8 cellular contexts compared by ENCODE assay signal in genomic region chr13:40668335-40668734, GRCh38. TPM values are rescaled to one million over a fixed set of nuclear protein-coding genes. Genes with fewer than 3 reads are reported as not detected.
DNase-seq lines count a peak whose midpoint lies in the region; ATAC-seq, FAIRE-seq and TF ChIP-seq lines count a peak whose summit lies in the region.

No MANE protein-coding gene starts in this region.

- peaks cover 4% of the 10 kb centered on the region for H3F3A ChIP-seq in MM.1S (ENCODE audit: insufficient read depth, low read length)

- peak overlapping the region; percentile 74 for H3K4me3 ChIP-seq in CD8-positive, alpha-beta memory T cell (ENCODE audit: low read length)
- H3K4me3 ChIP-seq in MM.1S (ENCODE audit: low read length): no peak overlapping the region
- no peak overlapping the region for H3K4me3 ChIP-seq in keratinocyte (ENCODE audit: control insufficient read depth in 2 of 3, extremely low read depth in 1 of 3, insufficient read depth in 2 of 3, low read depth in 1 of 3, low read length in 3 of 3)
- H3K4me3 ChIP-seq in thyroid gland (replicated peaks in 1 of 3): no peak overlapping the region

- ATAC-seq in GM21717 (IDR thresholded peaks at IDR 0.05; ENCODE audit: unreplicated experiment) (no peak), HG03196 (IDR thresholded peaks at IDR 0.05; ENCODE audit: unreplicated experiment) (no peak)

- H3K9me3 Mint-ChIP-seq in CD8-positive, alpha-beta memory T cell: no peaks in the 10 kb centered on the region
- no peaks in the 10 kb centered on the region for H3K9me3 Mint-ChIP-seq in activated naive CD4-positive, alpha-beta T cell treated with anti-CD3 and anti-CD28 coated beads, Interleukin-2, amount 50 U/mL, for 24 hours

- H3K4me3 Mint-ChIP-seq in CD8-positive, alpha-beta memory T cell: peak overlapping the region; percentile 85 to 97 (median 92)
- H3K4me3 Mint-ChIP-seq in activated naive CD4-positive, alpha-beta T cell treated with anti-CD3 and anti-CD28 coated beads, Interleukin-2, amount 50 U/mL, for 24 hours: peak overlapping the region; percentile 92

- no peak overlapping the region for H3K9ac ChIP-seq in MM.1S (ENCODE audit: low read length)
- no peak overlapping the region for H3K9ac ChIP-seq in keratinocyte (ENCODE audit: control insufficient read depth, extremely low read depth, insufficient read depth, low read length)

- no peak for TF ChIP-seq POLR2A in thyroid gland (IDR thresholded peaks at IDR 0.05)

- FAIRE-seq in keratinocyte (lab: Jason Lieb, UNC): peak; percentile 36

- H3K79me2 ChIP-seq in MM.1S (ENCODE audit: low read length) (peaks cover 13% of the 10 kb centered on the region; the same call in 1 of the 2 replicates), keratinocyte (ENCODE audit: control insufficient read depth, insufficient read depth, low read length) (peaks cover 16% of the 10 kb centered on the region)

- H2AFZ ChIP-seq in MM.1S (ENCODE audit: low read length) (no peak overlapping the region), keratinocyte (ENCODE audit: control insufficient read depth, low read length) (peak overlapping the region; percentile 26)

- H3K36me3 ChIP-seq in CD8-positive, alpha-beta memory T cell (ENCODE audit: insufficient read depth, low read length): no peaks in the 10 kb centered on the region
- H3K36me3 ChIP-seq in MM.1S (replicated peaks; ENCODE audit: insufficient read depth, low read length): no peaks in the 10 kb centered on the region
- H3K36me3 ChIP-seq in keratinocyte (ENCODE audit: control insufficient read depth in 2 of 2, extremely low read depth in 1 of 2, insufficient read depth in 2 of 2, low read length in 2 of 2): no peaks in the 10 kb centered on the region
- H3K36me3 ChIP-seq in thyroid gland: no peaks in the 10 kb centered on the region

- dilution Hi-C loops in keratinocyte (cut with MboI; ENCODE audit: extremely low pct_ligation_motif_present, low sequenced_read_pairs): no loop called here

- H3K36me3 Mint-ChIP-seq in CD8-positive, alpha-beta memory T cell: peaks cover 0 to 22% (median 0%) of the 10 kb centered on the region in 3 donors
- H3K36me3 Mint-ChIP-seq in activated naive CD4-positive, alpha-beta T cell treated with anti-CD3 and anti-CD28 coated beads, Interleukin-2, amount 50 U/mL, for 24 hours: no peaks in the 10 kb centered on the region

- H3K9me3 ChIP-seq in CD8-positive, alpha-beta memory T cell (ENCODE audit: low read length): no peaks in the 10 kb centered on the region
- H3K9me3 ChIP-seq in MM.1S (replicated peaks; ENCODE audit: insufficient read depth, low read length): no peaks in the 10 kb centered on the region
- H3K9me3 ChIP-seq in keratinocyte (ENCODE audit: control insufficient read depth, low read depth, low read length): no peaks in the 10 kb centered on the region
- H3K9me3 ChIP-seq in thyroid gland: no peaks in the 10 kb centered on the region

- H3K27ac ChIP-seq in CD8-positive, alpha-beta memory T cell (ENCODE audit: low read depth, low read length): no peak overlapping the region
- H3K27ac ChIP-seq in MM.1S (ENCODE audit: low read length): no peak overlapping the region
- no peak overlapping the region for H3K27ac ChIP-seq in keratinocyte (ENCODE audit: control insufficient read depth, insufficient read depth, low read length)
- H3K27ac ChIP-seq in thyroid gland: peak overlapping the region in 2 of 3 donors; percentile 92 to 99

- H3K27me3 Mint-ChIP-seq in CD8-positive, alpha-beta memory T cell: no peaks in the 10 kb centered on the region
- no peaks in the 10 kb centered on the region for H3K27me3 Mint-ChIP-seq in activated naive CD4-positive, alpha-beta T cell treated with anti-CD3 and anti-CD28 coated beads, Interleukin-2, amount 50 U/mL, for 24 hours

- peak; percentile 26 to 74 (median 60) for DNase-seq in CD8-positive, alpha-beta memory T cell
- DNase-seq in MM.1S: peak; percentile 29
- DNase-seq in keratinocyte (ENCODE audit: low read depth, low spot score): no peak
- no peak for DNase-seq in thyroid gland
- DNase-seq in DMS53 treated with DMSO at 0.1 percent for 48 hours (lab: John Stamatoyannopoulos, UW; ENCODE audit: unreplicated experiment): no peak

- peaks cover 19 to 26% (median 20%) of the 10 kb centered on the region in 3 donors for H3K4me1 Mint-ChIP-seq in CD8-positive, alpha-beta memory T cell
- H3K4me1 Mint-ChIP-seq in activated naive CD4-positive, alpha-beta T cell treated with anti-CD3 and anti-CD28 coated beads, Interleukin-2, amount 50 U/mL, for 24 hours: peaks cover 49% of the 10 kb centered on the region

- no peaks in the 10 kb centered on the region for H3K9me2 ChIP-seq in MM.1S (replicated peaks; ENCODE audit: insufficient read depth, low read length)

- CTCF ChIA-PET in CD8-positive, alpha-beta memory T cell (lab: Charles Lee): interaction anchor here (0.5 to 2.5 kb wide), 21 partner anchors 9 to 985 kb away, joined by 3 to 21 read pairs (median 4); no protein-coding TSS in a partner anchor

- POLR2A ChIA-PET in CD8-positive, alpha-beta memory T cell (lab: Charles Lee): interaction anchor here (0.5 to 0.7 kb wide), 2 partner anchors 26 to 279 kb away, joined by 3 read pairs; no protein-coding TSS in a partner anchor

- H3K4me1 ChIP-seq in CD8-positive, alpha-beta memory T cell (ENCODE audit: insufficient read depth, low read length): peaks cover 15% of the 10 kb centered on the region
- H3K4me1 ChIP-seq in MM.1S (ENCODE audit: low read length) (no peaks in the 10 kb centered on the region), keratinocyte (ENCODE audit: control insufficient read depth, extremely low read depth, insufficient read depth, low read length) (peaks cover 34% of the 10 kb centered on the region), thyroid gland (peaks cover 17 to 21% of the 10 kb centered on the region in 2 donors)

- intact Hi-C loops in thyroid gland (cut with DNase I): loop anchor here (10.0 kb wide), 1 partner anchor 104 kb away; no protein-coding TSS in a partner anchor

- H3K27me3 ChIP-seq in CD8-positive, alpha-beta memory T cell (ENCODE audit: insufficient read depth, low read length, poor library complexity, severe bottlenecking): no peaks in the 10 kb centered on the region
- H3K27me3 ChIP-seq in MM.1S (replicated peaks; ENCODE audit: insufficient read depth, low read length): no peaks in the 10 kb centered on the region
- H3K27me3 ChIP-seq in keratinocyte (ENCODE audit: control insufficient read depth, extremely low read depth, insufficient read depth, low read length): no peaks in the 10 kb centered on the region
- H3K27me3 ChIP-seq in thyroid gland: no peaks in the 10 kb centered on the region

- WGBS in thyroid gland, 2 donors: 50 to 65% methylated on average over 11 of the region's 11 CpGs

- H3K4me2 ChIP-seq in MM.1S (ENCODE audit: low read depth, low read length) (no peak overlapping the region), keratinocyte (ENCODE audit: control insufficient read depth, extremely low read depth, insufficient read depth, low read depth, low read length) (peak overlapping the region; percentile 80)

- H4K20me1 ChIP-seq in MM.1S (ENCODE audit: insufficient read depth, low read length) (no peaks in the 10 kb centered on the region), keratinocyte (ENCODE audit: control insufficient read depth, extremely low read depth, insufficient read depth, low read length) (no peaks in the 10 kb centered on the region)

- peak; percentile 39 for TF ChIP-seq CTCF in MM.1S (IDR thresholded peaks at IDR 0.05; ENCODE audit: low read length)
- peak; percentile 62 to 74 (median 72) for TF ChIP-seq CTCF in keratinocyte (optimal IDR thresholded peaks at IDR 0.05 in 1 of 3, IDR thresholded peaks at IDR 0.05 in 1 of 3, conservative IDR thresholded peaks at IDR 0.05 in 1 of 3; ENCODE audit: extremely low read depth in 1 of 3, insufficient read depth in 2 of 3, low read length in 3 of 3)
- TF ChIP-seq CTCF in thyroid gland (IDR thresholded peaks at IDR 0.05): peak in 2 of 6 experiments; percentile 17 to 34

- no peaks in the 10 kb centered on the region for H3K9me1 ChIP-seq in keratinocyte (ENCODE audit: control insufficient read depth, extremely low read depth, insufficient read depth, low read length)

- peak overlapping the region in 7 of 8 donors; percentile 76 to 90 (median 82) for H3K27ac Mint-ChIP-seq in CD8-positive, alpha-beta memory T cell
- peak overlapping the region; percentile 59 for H3K27ac Mint-ChIP-seq in activated naive CD4-positive, alpha-beta T cell treated with anti-CD3 and anti-CD28 coated beads, Interleukin-2, amount 50 U/mL, for 24 hours

RNA-seq across cellular contexts. Expression of gene FOXO1, which starts 1.9 kb away (rescaled TPM):
- total RNA-seq in CD8-positive, alpha-beta memory T cell: 10 to 100 TPM; 32.6 to 32.9 TPM
- 56.2 TPM for polyA plus RNA-seq in CD8-positive, alpha-beta memory T cell
- 4.5 to 8.3 TPM (median 5.9 TPM) in 3 replicates for polyA plus RNA-seq in keratinocyte
- polyA plus RNA-seq in keratinocyte (2011; ENCODE audit: low read depth): 6.4 TPM
- polyA plus RNA-seq in keratinocyte (2011; cell fraction: cytosol; rRNA removed): 3.4 and 6.1 TPM in 2 replicates
- polyA plus RNA-seq in keratinocyte (2011; cell fraction: nucleus; rRNA removed): 11.4 and 12.9 TPM in 2 replicates
- polyA plus RNA-seq in keratinocyte (2012; ENCODE audit: low replicate concordance): 4.5 and 15.1 TPM in 2 replicates
- 13.1 to 16.8 TPM (median 16.0 TPM) in 3 replicates for polyA minus RNA-seq in keratinocyte
- 10.4 TPM for polyA minus RNA-seq in keratinocyte (2011; cell fraction: cytosol; rRNA and poly(A)+ RNA removed)
- 13.5 and 23.2 TPM in 2 replicates for polyA minus RNA-seq in keratinocyte (2011; cell fraction: nucleus; rRNA and poly(A)+ RNA removed)
- total RNA-seq in thyroid gland: 10 to 100 TPM; 65.2 to 92.9 (median 70.0) TPM

Comparison
In these comparisons a context has a peak if more than half of its experiments do, and no peak if none do; other contexts are left out.
1. DNase-seq: peak in CD8-positive, alpha-beta memory T cell (5 of 5) and MM.1S (single experiment); none in keratinocyte (single experiment), thyroid gland (0 of 2) and DMS53 treated with DMSO at 0.1 percent for 48 hours (single experiment).
2. H3K27ac ChIP-seq: peak in thyroid gland (2 of 3); none in CD8-positive, alpha-beta memory T cell (single experiment), MM.1S (single experiment) and keratinocyte (single experiment).